2 cellular contexts compared by ENCODE assay signal in the genomic region with DNA sequence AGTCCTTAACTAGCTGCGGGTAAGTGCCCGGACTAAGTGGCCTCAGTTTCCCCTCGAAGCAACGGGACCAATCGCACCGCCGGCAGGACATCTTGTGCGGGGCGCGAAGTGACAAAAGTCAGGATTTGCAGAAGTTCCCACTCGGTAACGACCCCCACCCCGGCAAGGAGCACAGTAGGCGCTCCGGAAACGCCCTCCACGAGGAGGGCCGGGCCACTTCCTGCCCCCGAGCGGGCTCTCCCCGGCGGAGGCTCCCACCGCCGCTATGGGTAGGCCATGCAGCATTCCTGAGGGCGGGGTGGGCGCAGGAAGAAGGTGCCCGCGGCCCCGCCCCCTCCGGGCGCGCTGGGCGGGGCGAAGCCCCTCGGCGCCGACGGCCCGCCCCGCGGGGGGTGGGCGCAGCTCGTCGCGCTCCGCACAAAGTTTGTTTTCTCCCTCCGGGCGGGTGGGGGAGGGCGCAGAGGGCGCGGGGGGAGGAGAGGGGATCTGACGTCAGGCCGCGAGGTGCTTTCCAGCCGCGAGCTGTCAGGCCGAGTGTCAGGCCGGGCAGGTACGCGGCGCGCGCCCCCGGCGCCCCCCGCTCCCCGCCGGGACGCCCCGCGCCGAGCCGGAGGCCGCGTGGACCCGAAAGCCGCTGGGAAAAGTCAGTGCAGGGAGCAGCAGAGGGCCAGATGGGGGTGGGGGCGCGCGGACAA.
A peak's percentile ranks its signal among the peaks of the same experiment; 100 is the strongest.
TF ChIP-seq lines count a peak whose summit lies in the region.

Gene TGIF2 (plus strand): TSS at position 495 of the 695 bp plus-strand sequence. CDS start 5,178 bp downstream, outside the sequence.

TF ChIP-seq in HEK293, 187 proteins besides CTCF, POLR2A, EP300 and RAD21 (continues in another document):
- TF ChIP-seq, protein P1, sequence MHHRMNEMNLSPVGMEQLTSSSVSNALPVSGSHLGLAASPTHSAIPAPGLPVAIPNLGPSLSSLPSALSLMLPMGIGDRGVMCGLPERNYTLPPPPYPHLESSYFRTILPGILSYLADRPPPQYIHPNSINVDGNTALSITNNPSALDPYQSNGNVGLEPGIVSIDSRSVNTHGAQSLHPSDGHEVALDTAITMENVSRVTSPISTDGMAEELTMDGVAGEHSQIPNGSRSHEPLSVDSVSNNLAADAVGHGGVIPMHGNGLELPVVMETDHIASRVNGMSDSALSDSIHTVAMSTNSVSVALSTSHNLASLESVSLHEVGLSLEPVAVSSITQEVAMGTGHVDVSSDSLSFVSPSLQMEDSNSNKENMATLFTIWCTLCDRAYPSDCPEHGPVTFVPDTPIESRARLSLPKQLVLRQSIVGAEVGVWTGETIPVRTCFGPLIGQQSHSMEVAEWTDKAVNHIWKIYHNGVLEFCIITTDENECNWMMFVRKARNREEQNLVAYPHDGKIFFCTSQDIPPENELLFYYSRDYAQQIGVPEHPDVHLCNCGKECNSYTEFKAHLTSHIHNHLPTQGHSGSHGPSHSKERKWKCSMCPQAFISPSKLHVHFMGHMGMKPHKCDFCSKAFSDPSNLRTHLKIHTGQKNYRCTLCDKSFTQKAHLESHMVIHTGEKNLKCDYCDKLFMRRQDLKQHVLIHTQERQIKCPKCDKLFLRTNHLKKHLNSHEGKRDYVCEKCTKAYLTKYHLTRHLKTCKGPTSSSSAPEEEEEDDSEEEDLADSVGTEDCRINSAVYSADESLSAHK (tag by site-specific recombination; IDR thresholded peaks at IDR 0.05) = no peak
- TF ChIP-seq ZNF830 (tag by site-specific recombination; IDR thresholded peaks at IDR 0.05; ENCODE audit: low read depth) (no peak), ZNF518A (tag by site-specific recombination; conservative IDR thresholded peaks at IDR 0.05; ENCODE audit: low read depth) (peak; percentile 62), ZNF785 (tag by site-specific recombination; IDR thresholded peaks at IDR 0.05) (no peak), ZNF10 (tag by site-specific recombination; IDR thresholded peaks at IDR 0.05) (no peak), ZBTB26 (tag by site-specific recombination; optimal IDR thresholded peaks at IDR 0.05) (peak; percentile 63), ZNF561 (tag by site-specific recombination; IDR thresholded peaks at IDR 0.05; ENCODE audit: borderline replicate concordance) (peak; percentile 99), ZNF335 (tag by site-specific recombination; conservative IDR thresholded peaks at IDR 0.05) (peak; percentile 66), IKZF3 (tag by site-specific recombination; IDR thresholded peaks at IDR 0.05) (peak; percentile 70), ZNF623 (tag by site-specific recombination; IDR thresholded peaks at IDR 0.05) (no peak), ZNF223 (tag by site-specific recombination; IDR thresholded peaks at IDR 0.05) (no peak), KLF7 (tag by site-specific recombination; IDR thresholded peaks at IDR 0.05; ENCODE audit: borderline replicate concordance) (peak; percentile 44; the same call in 1 of the 2 replicates)
- TF ChIP-seq, protein P2, sequence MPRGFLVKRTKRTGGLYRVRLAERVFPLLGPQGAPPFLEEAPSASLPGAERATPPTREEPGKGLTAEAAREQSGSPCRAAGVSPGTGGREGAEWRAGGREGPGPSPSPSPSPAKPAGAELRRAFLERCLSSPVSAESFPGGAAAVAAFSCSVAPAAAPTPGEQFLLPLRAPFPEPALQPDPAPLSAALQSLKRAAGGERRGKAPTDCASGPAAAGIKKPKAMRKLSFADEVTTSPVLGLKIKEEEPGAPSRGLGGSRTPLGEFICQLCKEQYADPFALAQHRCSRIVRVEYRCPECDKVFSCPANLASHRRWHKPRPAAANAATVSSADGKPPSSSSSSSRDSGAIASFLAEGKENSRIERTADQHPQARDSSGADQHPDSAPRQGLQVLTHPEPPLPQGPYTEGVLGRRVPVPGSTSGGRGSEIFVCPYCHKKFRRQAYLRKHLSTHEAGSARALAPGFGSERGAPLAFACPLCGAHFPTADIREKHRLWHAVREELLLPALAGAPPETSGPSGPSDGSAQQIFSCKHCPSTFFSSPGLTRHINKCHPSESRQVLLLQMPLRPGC (tag by site-specific recombination; IDR thresholded peaks at IDR 0.05) = 0 out of 2 replicates have a peak, but pooled peaks have one; percentile 35

TF ChIP-seq in K562, 482 proteins besides CTCF, POLR2A, EP300 and RAD21 (continued from another document and continues in another):
- TF ChIP-seq, protein P3, sequence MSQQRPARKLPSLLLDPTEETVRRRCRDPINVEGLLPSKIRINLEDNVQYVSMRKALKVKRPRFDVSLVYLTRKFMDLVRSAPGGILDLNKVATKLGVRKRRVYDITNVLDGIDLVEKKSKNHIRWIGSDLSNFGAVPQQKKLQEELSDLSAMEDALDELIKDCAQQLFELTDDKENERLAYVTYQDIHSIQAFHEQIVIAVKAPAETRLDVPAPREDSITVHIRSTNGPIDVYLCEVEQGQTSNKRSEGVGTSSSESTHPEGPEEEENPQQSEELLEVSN (IDR thresholded peaks at IDR 0.05; ENCODE audit: borderline replicate concordance in 1 of 2, extremely low read depth in 1 of 2, insufficient read depth in 1 of 2, insufficient read length in 1 of 2, low read depth in 1 of 2, low read length in 1 of 2, poor library complexity in 1 of 2, severe bottlenecking in 1 of 2) = peak in 1 of 2 experiments; percentile 57
- TF ChIP-seq YY1 (IDR thresholded peaks at IDR 0.05; ENCODE audit: borderline replicate concordance in 1 of 3, control insufficient read depth in 1 of 3, extremely low read depth in 1 of 3, insufficient read depth in 3 of 3, insufficient read length in 1 of 3, insufficient replicate concordance in 2 of 3, low read depth in 1 of 3, low read length in 2 of 3) (peak in 2 of 3 experiments; percentile 36 to 72), SMAD4 (CRISPR knock-in tag; conservative IDR thresholded peaks at IDR 0.05) (peak; percentile 63), HNRNPLL (IDR thresholded peaks at IDR 0.05; ENCODE audit: low read depth, low read length, poor library complexity, severe bottlenecking) (peak; percentile 14), ELF1 (tag; IDR thresholded peaks at IDR 0.05) (peak; percentile 67), CBFA2T2 (conservative IDR thresholded peaks at IDR 0.05) (no peak), STAG1 (CRISPR knock-in tag; IDR thresholded peaks at IDR 0.05; ENCODE audit: borderline replicate concordance) (no peak), SAFB2 (IDR thresholded peaks at IDR 0.05; ENCODE audit: borderline replicate concordance, low read depth, low read length, severe bottlenecking) (no peak), ZNF586 (CRISPR knock-in tag; conservative IDR thresholded peaks at IDR 0.05) (no peak), ZBTB34 (CRISPR knock-in tag; IDR thresholded peaks at IDR 0.05) (no peak), HDAC1 (IDR thresholded peaks at IDR 0.05) (0 out of 4 replicates have a peak, but pooled peaks of 1 of the 2 experiments have one; percentile 24), SMARCE1 (IDR thresholded peaks at IDR 0.05) (no peak), THAP12 (CRISPR knock-in tag; IDR thresholded peaks at IDR 0.05) (no peak), THAP7 (CRISPR knock-in tag; IDR thresholded peaks at IDR 0.05) (0 out of 2 replicates have a peak, but pooled peaks have one; percentile 42), SP1 (CRISPR knock-in tag; IDR thresholded peaks at IDR 0.05) (peak; percentile 53; the same call in 1 of the 2 replicates), NFATC3 (IDR thresholded peaks at IDR 0.05) (no peak), SIN3A (IDR thresholded peaks at IDR 0.05; ENCODE audit: borderline replicate concordance in 2 of 2, control insufficient read depth in 1 of 2, low read depth in 2 of 2, low read length in 2 of 2) (no peak; a peak in 1 of 4 replicates), KDM5B (IDR thresholded peaks at IDR 0.05; ENCODE audit: insufficient replicate concordance, low read depth, low read length) (no peak), ZNF740 (CRISPR knock-in tag; IDR thresholded peaks at IDR 0.05) (0 out of 2 replicates have a peak, but pooled peaks have one; percentile 29), ZNF740 (tag; IDR thresholded peaks at IDR 0.05) (no peak; a peak in 1 of 4 replicates), FOXA3 (CRISPR knock-in tag; conservative IDR thresholded peaks at IDR 0.05 in 1 of 2, IDR thresholded peaks at IDR 0.05 in 1 of 2) (0 out of 4 replicates have a peak, but pooled peaks of 1 of the 2 experiments have one; percentile 42)
- TF ChIP-seq, protein P4, sequence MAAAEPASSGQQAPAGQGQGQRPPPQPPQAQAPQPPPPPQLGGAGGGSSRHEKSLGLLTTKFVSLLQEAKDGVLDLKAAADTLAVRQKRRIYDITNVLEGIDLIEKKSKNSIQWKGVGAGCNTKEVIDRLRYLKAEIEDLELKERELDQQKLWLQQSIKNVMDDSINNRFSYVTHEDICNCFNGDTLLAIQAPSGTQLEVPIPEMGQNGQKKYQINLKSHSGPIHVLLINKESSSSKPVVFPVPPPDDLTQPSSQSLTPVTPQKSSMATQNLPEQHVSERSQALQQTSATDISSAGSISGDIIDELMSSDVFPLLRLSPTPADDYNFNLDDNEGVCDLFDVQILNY (CRISPR knock-in tag; IDR thresholded peaks at IDR 0.05) = no peak
